Comparison of ENCODE assay signal across 18 cellular contexts in the genomic region with DNA sequence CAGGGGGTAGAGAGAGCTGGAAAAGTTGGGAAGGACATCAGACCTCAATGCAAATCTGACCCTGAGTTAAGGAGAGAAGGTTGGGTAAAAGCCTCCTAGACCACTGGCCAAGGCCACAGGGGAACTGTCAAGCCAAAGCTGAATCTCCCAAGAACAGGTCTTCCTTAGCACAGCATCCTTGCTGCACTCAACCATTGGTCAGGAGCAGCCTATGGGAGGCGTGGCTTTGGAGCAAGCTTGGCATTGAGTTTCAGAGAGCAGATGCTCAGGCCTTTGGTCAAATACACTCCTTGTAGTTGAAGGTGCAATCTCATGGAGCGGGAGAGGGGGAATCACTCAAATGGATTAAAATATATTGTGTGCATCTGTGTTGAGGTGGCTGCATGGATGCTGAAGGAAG. TPM values are rescaled to one million over a fixed set of nuclear protein-coding genes. Genes with fewer than 3 reads are reported as not detected.
DNase-seq lines count a peak whose midpoint lies in the region; ATAC-seq and TF ChIP-seq lines count a peak whose summit lies in the region.
"Had no signal": no experiment of that assay in that cellular context is flagged by ENCODE, and none has a peak within 500 bp of the region (broad histone marks: within the 10 kb centered on the region; RNA-seq: fewer than 3 reads in every experiment).

No MANE protein-coding gene starts in this region.

- DNase-seq in DMS53 (lab: John Stamatoyannopoulos, UW) (peak; percentile 63), DMS53 treated with DMSO at 0.1 percent for 48 hours (lab: John Stamatoyannopoulos, UW; ENCODE audit: unreplicated experiment) (no peak), NCI-H510A (lab: John Stamatoyannopoulos, UW) (peak; percentile 20), SK-N-DZ (ENCODE audit: low spot score) (peak; percentile 32), neural crest cell (ENCODE audit: low read depth, low spot score) (no peak), NOMO-1 treated with DMSO at 0.1 percent for 48 hours (lab: John Stamatoyannopoulos, UW; ENCODE audit: unreplicated experiment) (no peak)
- DNase-seq in activated T-cell treated with anti-CD3 and anti-CD28 coated beads, Interleukin-2, amount 50 U/mL, for 48 hours: no peak
- DNase-seq: AML-193; GOT3; NCI-H1105 treated with DMSO at 0.1 percent for 48 hours; NCI-H187; NK-92 treated with Interleukin-12 subunit alpha and Interleukin-12 subunit beta, amount 100 ng/mL, for 24 hours; T-cell had no signal

- no peaks in the 10 kb centered on the region for H3K36me3 Mint-ChIP-seq in neural crest cell (ENCODE audit: low read depth)
- H3K36me3 Mint-ChIP-seq: T-cell had no signal

- no peak overlapping the region for H3K4me3 Mint-ChIP-seq in neural crest cell
- H3K4me3 Mint-ChIP-seq: T-cell had no signal

- no peaks in the 10 kb centered on the region for H3K27me3 Mint-ChIP-seq in neural crest cell (ENCODE audit: low read depth)

- peak overlapping the region; percentile 63 for H3K27ac Mint-ChIP-seq in neural crest cell (ENCODE audit: unreplicated experiment)
- H3K27ac Mint-ChIP-seq: T-cell had no signal

- no peak for ATAC-seq in GM18870 (IDR thresholded peaks at IDR 0.05; ENCODE audit: unreplicated experiment)
- ATAC-seq: GM12878, K562, SK-N-SH treated with all-trans-retinoic acid at 6 μM for 48 hours had no signal

- H3K4me1 Mint-ChIP-seq in neural crest cell: peaks cover 11% of the 10 kb centered on the region
- H3K4me1 Mint-ChIP-seq: T-cell had no signal

- no peak for TF ChIP-seq CTCF in neural crest cell (conservative IDR thresholded peaks at IDR 0.05)

- H3K9me3 Mint-ChIP-seq in neural crest cell: peaks cover 2% of the 10 kb centered on the region
- H3K9me3 Mint-ChIP-seq: T-cell had no signal

RNA-seq across cellular contexts. Expression of gene SOX9, which starts 21.8 kb away (rescaled TPM):
- 0.27 and 1.4 TPM in 2 replicates for polyA plus RNA-seq in SK-N-DZ (2014; cell fraction: cytosol; rRNA removed)
- polyA plus RNA-seq in SK-N-DZ (2014; cell fraction: nucleus; rRNA removed): 0.33 and 0.51 TPM in 2 replicates
- total RNA-seq in neural crest cell: 36.8 and 36.9 TPM in 2 replicates
- total RNA-seq: OCI-LY7 had no signal
- polyA plus RNA-seq: K562 had no signal

Comparison
In these comparisons a context has a peak if more than half of its experiments do, and no peak if none do; other contexts are left out.
1. DNase-seq: peak in DMS53 (single experiment), NCI-H510A (single experiment) and SK-N-DZ (single experiment); none in DMS53 treated with DMSO at 0.1 percent for 48 hours (single experiment), neural crest cell (single experiment), activated T-cell treated with anti-CD3 and anti-CD28 coated beads, Interleukin-2, amount 50 U/mL, for 48 hours (0 of 2) and NOMO-1 treated with DMSO at 0.1 percent for 48 hours (single experiment).